16 cellular contexts compared by ENCODE assay signal in genomic region chr15:78341057-78341763, GRCh38. TPM values are rescaled to one million over a fixed set of nuclear protein-coding genes. Genes with fewer than 3 reads are reported as not detected.
DNase-seq lines count a peak whose midpoint lies in the region; ATAC-seq and TF ChIP-seq lines count a peak whose summit lies in the region.
"Had no signal": no experiment of that assay in that cellular context is flagged by ENCODE, and none has a peak within 500 bp of the region (broad histone marks: within the 10 kb centered on the region; RNA-seq: fewer than 3 reads in every experiment).

No MANE protein-coding gene starts in this region.

- intact Hi-C loops in left ventricle myocardium superior (cut with micrococcal nuclease) (no loop called here), right cardiac atrium (cut with DNase I) (no loop called here), mammary epithelial cell (cut with micrococcal nuclease) (no loop called here)
- intact Hi-C loops in CD8-positive, alpha-beta T cell (cut with DNase I, micrococcal nuclease): no loop called here

- 7% methylated on average over 49 of the region's 49 CpGs for WGBS in right cardiac atrium
- WGBS in mammary epithelial cell (ENCODE audit: low coverage, missing lambda C conversion rate): 8% methylated on average over 31 of the region's 49 CpGs
- 22% methylated on average over 19 of the region's 49 CpGs for WGBS in suprapubic skin

- no peaks in the 10 kb centered on the region for H3K36me3 ChIP-seq in mammary epithelial cell (ENCODE audit: insufficient read depth, low read length)
- H3K36me3 ChIP-seq in suprapubic skin: no peaks in the 10 kb centered on the region
- H3K36me3 ChIP-seq in CD8-positive, alpha-beta T cell (ENCODE audit: insufficient read depth, low read length): no peaks in the 10 kb centered on the region

- no peak overlapping the region for H3K4me2 ChIP-seq in mammary epithelial cell (ENCODE audit: insufficient read depth, low read depth, low read length)

- TF ChIP-seq EP300 in suprapubic skin (IDR thresholded peaks at IDR 0.05): no peak

- no peak overlapping the region for H3K4me3 ChIP-seq in right cardiac atrium (ENCODE audit: low read length)
- no peak overlapping the region for H3K4me3 ChIP-seq in mammary epithelial cell (replicated peaks in 1 of 3; ENCODE audit: insufficient read depth in 1 of 3, low read depth in 2 of 3, low read length in 3 of 3)
- peak overlapping the region; percentile 34 for H3K4me3 ChIP-seq in suprapubic skin
- H3K4me3 ChIP-seq in CD8-positive, alpha-beta T cell (ENCODE audit: low read depth, low read length): no peak overlapping the region

- H3K4me1 Mint-ChIP-seq in CD8-positive, alpha-beta T cell (ENCODE audit: low read depth): peaks cover 2% of the 10 kb centered on the region
- H3K4me1 Mint-ChIP-seq in osteocyte (ENCODE audit: unreplicated experiment): peaks cover 8% of the 10 kb centered on the region

- DNase-seq in left ventricle myocardium superior (no peak), right cardiac atrium (no peak), mammary epithelial cell (peak; percentile 21), left kidney (ENCODE audit: low read depth, low spot score) (peak; percentile 75), suprapubic skin (ENCODE audit: low spot score in 2 of 2) (no peak), osteocyte (ENCODE audit: extremely low spot score, unreplicated experiment) (no peak)
- no peak for DNase-seq in CD8-positive, alpha-beta T cell
- DNase-seq: activated CD4-positive, alpha-beta memory T cell treated with anti-CD3 and anti-CD28 coated beads for 36 hours; activated naive CD4-positive, alpha-beta T cell; NCI-H1930; occipital lobe; OCI-M1; stimulated activated CD4-positive, alpha-beta T cell treated with anti-CD3 and anti-CD28 coated beads, Interleukin-2, amount 100 ng/mL, for 48 hours; stimulated activated naive CD4-positive, alpha-beta T cell treated with Interleukin-2 at 50 U/mL for 16 hours had no signal

- TF ChIP-seq CTCF in mammary epithelial cell (conservative IDR thresholded peaks at IDR 0.05 in 1 of 2, IDR thresholded peaks at IDR 0.05 in 1 of 2; ENCODE audit: extremely low read depth in 1 of 2, insufficient read depth in 1 of 2, low read depth in 1 of 2, low read length in 2 of 2) (no peak), suprapubic skin (IDR thresholded peaks at IDR 0.05) (no peak), osteocyte (IDR thresholded peaks at IDR 0.05) (no peak)
- TF ChIP-seq CTCF in CD8-positive, alpha-beta T cell (IDR thresholded peaks at IDR 0.05): no peak

- dilution Hi-C loops in mammary epithelial cell (cut with HindIII; ENCODE audit: low sequenced_read_pairs): no loop called here

- no peaks in the 10 kb centered on the region for H3K79me2 ChIP-seq in mammary epithelial cell (ENCODE audit: insufficient read depth, low read length)

- no peaks in the 10 kb centered on the region for H3K9me3 Mint-ChIP-seq in CD8-positive, alpha-beta T cell
- H3K9me3 Mint-ChIP-seq in osteocyte (ENCODE audit: unreplicated experiment): no peaks in the 10 kb centered on the region
- H3K9me3 Mint-ChIP-seq: activated CD4-positive, alpha-beta memory T cell treated with anti-CD3 and anti-CD28 coated beads for 36 hours; T-helper 2 cell treated with Interferon-gamma antibody and Interleukin-4, amounts not matched to agents 5 μg/mL and 100 μg/mL, for 36 hours had no signal

- H3K4me3 Mint-ChIP-seq in CD8-positive, alpha-beta T cell: no peak overlapping the region
- no peak overlapping the region for H3K4me3 Mint-ChIP-seq in osteocyte (ENCODE audit: unreplicated experiment)
- H3K4me3 Mint-ChIP-seq: activated CD4-positive, alpha-beta memory T cell treated with anti-CD3 and anti-CD28 coated beads for 36 hours; T-helper 2 cell treated with Interferon-gamma antibody and Interleukin-4, amounts not matched to agents 5 μg/mL and 100 μg/mL, for 36 hours had no signal

- in situ Hi-C loops in mammary epithelial cell (cut with MboI; ENCODE audit: low sequenced_read_pairs in 2 of 2): no loop called here

- H3K27ac ChIP-seq in right cardiac atrium (ENCODE audit: low read length) (no peak overlapping the region), mammary epithelial cell (ENCODE audit: insufficient read depth, low read depth, low read length) (no peak overlapping the region), suprapubic skin (no peak overlapping the region)
- no peak overlapping the region for H3K27ac ChIP-seq in CD8-positive, alpha-beta T cell (ENCODE audit: low read depth, low read length)

- peaks cover 35% of the 10 kb centered on the region for H3K27me3 Mint-ChIP-seq in CD8-positive, alpha-beta T cell (ENCODE audit: low read depth)
- peaks cover 83% of the 10 kb centered on the region for H3K27me3 Mint-ChIP-seq in osteocyte (ENCODE audit: unreplicated experiment)

- H3K9ac ChIP-seq in mammary epithelial cell (ENCODE audit: insufficient read depth, low read length): no peak overlapping the region

- BruUV-seq in mammary epithelial cell (replicated peaks; lab: Mats Ljungman, UMichigan): no TSS peak

- no peaks in the 10 kb centered on the region for H3K36me3 Mint-ChIP-seq in CD8-positive, alpha-beta T cell
- H3K36me3 Mint-ChIP-seq in osteocyte (ENCODE audit: unreplicated experiment): no peaks in the 10 kb centered on the region
- H3K36me3 Mint-ChIP-seq: activated CD4-positive, alpha-beta memory T cell treated with anti-CD3 and anti-CD28 coated beads for 36 hours had no signal

- peak; percentile 20 for ATAC-seq in left ventricle myocardium superior
- no peak for ATAC-seq in right cardiac atrium
- ATAC-seq in HG03039 (IDR thresholded peaks at IDR 0.05; ENCODE audit: unreplicated experiment): no peak
- no peak for ATAC-seq in CD8-positive, alpha-beta T cell

- no peaks in the 10 kb centered on the region for H4K20me1 ChIP-seq in mammary epithelial cell (ENCODE audit: insufficient read depth, low read length)

- H2AFZ ChIP-seq in mammary epithelial cell (ENCODE audit: low read depth, low read length): no peak overlapping the region

- no peak overlapping the region for H3K27ac Mint-ChIP-seq in CD8-positive, alpha-beta T cell
- no peak overlapping the region for H3K27ac Mint-ChIP-seq in osteocyte (ENCODE audit: unreplicated experiment)
- H3K27ac Mint-ChIP-seq: activated CD4-positive, alpha-beta memory T cell treated with anti-CD3 and anti-CD28 coated beads for 36 hours; T-helper 2 cell treated with Interferon-gamma antibody and Interleukin-4, amounts not matched to agents 5 μg/mL and 100 μg/mL, for 36 hours had no signal

- CTCF ChIA-PET in mammary epithelial cell (lab: Charles Lee; ENCODE audit: low non-redundant PET): no interaction called here
- CTCF ChIA-PET in CD8-positive, alpha-beta T cell (lab: Charles Lee): no interaction called here

- POLR2A ChIA-PET in CD8-positive, alpha-beta T cell (lab: Charles Lee): no interaction called here

- H3K9me3 ChIP-seq in right cardiac atrium (ENCODE audit: control insufficient read depth, low read length) (no peaks in the 10 kb centered on the region), mammary epithelial cell (replicated peaks; ENCODE audit: insufficient read depth, low read length) (no peaks in the 10 kb centered on the region), suprapubic skin (no peaks in the 10 kb centered on the region)
- H3K9me3 ChIP-seq in CD8-positive, alpha-beta T cell (ENCODE audit: low read length): no peaks in the 10 kb centered on the region

- no peaks in the 10 kb centered on the region for H3K4me1 ChIP-seq in right cardiac atrium (ENCODE audit: control insufficient read depth, insufficient read depth, low read length)
- peaks cover 3% of the 10 kb centered on the region for H3K4me1 ChIP-seq in mammary epithelial cell (ENCODE audit: insufficient read depth, low read length)
- H3K4me1 ChIP-seq in suprapubic skin: peaks cover 18% of the 10 kb centered on the region
- H3K4me1 ChIP-seq in CD8-positive, alpha-beta T cell (ENCODE audit: insufficient read depth, low read length): no peaks in the 10 kb centered on the region

- TF ChIP-seq POLR2A in suprapubic skin (IDR thresholded peaks at IDR 0.05): no peak

- no peaks in the 10 kb centered on the region for H3K27me3 ChIP-seq in right cardiac atrium (ENCODE audit: control insufficient read depth, insufficient read depth)
- H3K27me3 ChIP-seq in mammary epithelial cell (ENCODE audit: insufficient read depth, low read length): peaks cover 32% of the 10 kb centered on the region
- peaks cover 72% of the 10 kb centered on the region for H3K27me3 ChIP-seq in suprapubic skin
- H3K27me3 ChIP-seq in CD8-positive, alpha-beta T cell (ENCODE audit: insufficient read depth, low read length): peaks cover 9% of the 10 kb centered on the region

RNA-seq across cellular contexts. Expression of gene CRABP1, which starts 1.1 kb away (rescaled TPM):
- total RNA-seq in left ventricle myocardium superior (not detected), right cardiac atrium (under 1 TPM in 1 of 4 donors, not detected in 3; 0.32 TPM), mammary epithelial cell (not detected), suprapubic skin (1 to 10 TPM in 3 of 4 donors, not detected in 1; 2.6 to 8.7 (median 8.5) TPM), osteocyte (3.6 and 5.2 TPM in 2 replicates)
- polyA plus RNA-seq in right cardiac atrium (0.29 TPM), mammary epithelial cell (not detected)
- not detected for polyA minus RNA-seq in mammary epithelial cell
- not detected for total RNA-seq in CD8-positive, alpha-beta T cell
- total RNA-seq: activated CD4-positive, alpha-beta memory T cell treated with anti-CD3 and anti-CD28 coated beads for 36 hours had no signal

RNA-seq across cellular contexts. Expression of gene SKIC8, which starts 41.8 kb away (rescaled TPM):
- 27.5 TPM for total RNA-seq in left ventricle myocardium superior
- 10 to 100 TPM; 26.8 to 37.1 (median 28.3) TPM for total RNA-seq in right cardiac atrium
- polyA plus RNA-seq in right cardiac atrium: 34.7 TPM
- total RNA-seq in mammary epithelial cell: 10 to 100 TPM; 41.3 to 62.2 TPM
- 91.9 TPM for polyA plus RNA-seq in mammary epithelial cell
- polyA minus RNA-seq in mammary epithelial cell: 88.6 TPM
- total RNA-seq in suprapubic skin: 10 to 100 TPM; 42.9 to 69.9 (median 56.2) TPM
- total RNA-seq in CD8-positive, alpha-beta T cell: 10 to 100 TPM; 18.4 to 21.2 TPM
- total RNA-seq in osteocyte: 40.3 and 46.5 TPM in 2 replicates

Comparison
In these comparisons a context has a peak if more than half of its experiments do, and no peak if none do; other contexts are left out.
1. DNase-seq: peak in mammary epithelial cell (single experiment) and left kidney (single experiment); none in left ventricle myocardium superior (single experiment), right cardiac atrium (0 of 3), suprapubic skin (0 of 2), CD8-positive, alpha-beta T cell (0 of 7) and osteocyte (single experiment).